1 cellular context compared by ENCODE assay signal in genomic region chr3:47772788-47773187, GRCh38.
TF ChIP-seq lines count a peak whose summit lies in the region.

No MANE protein-coding gene starts in this region.

TF ChIP-seq in HEK293, 187 proteins besides CTCF, POLR2A, EP300 and RAD21 (continued from another document):
- TF ChIP-seq ZNF449 (tag by site-specific recombination; IDR thresholded peaks at IDR 0.05), result peak; percentile 37; the same call in 1 of the 2 replicates
